Comparison of ENCODE assay signal across 11 cellular contexts in genomic region chr10:32298066-32298812, GRCh38. TPM values are rescaled to one million over a fixed set of nuclear protein-coding genes. Genes with fewer than 3 reads are reported as not detected.
A peak's percentile ranks its signal among the peaks of the same experiment; 100 is the strongest.
DNase-seq lines count a peak whose midpoint lies in the region; ATAC-seq and TF ChIP-seq lines count a peak whose summit lies in the region.
"Had no signal": no experiment of that assay in that cellular context is flagged by ENCODE, and none has a peak within 500 bp of the region (broad histone marks: within the 10 kb centered on the region; RNA-seq: fewer than 3 reads in every experiment).

No MANE protein-coding gene starts in this region.

- intact Hi-C loops in aorta (cut with DNase I) = no loop called here

- CTCF ChIA-PET in activated CD4-positive, alpha-beta T cell treated with anti-CD3 and anti-CD28 coated beads, Interleukin-2, amount 10 ng/mL, durations not matched to agents 7 days and 5 days (lab: Charles Lee) = no interaction called here

- H3K4me1 ChIP-seq in RWPE2 (ENCODE audit: insufficient read depth, poor library complexity, severe bottlenecking) (peaks cover 18% of the 10 kb centered on the region), aorta (ENCODE audit: control insufficient read depth in 1 of 2, insufficient read depth in 2 of 2, low read length in 2 of 2) (peaks cover 0 to 8% of the 10 kb centered on the region in 2 donors)

- no peaks in the 10 kb centered on the region for H3K27me3 ChIP-seq in RWPE2 (ENCODE audit: insufficient read depth, poor library complexity, severe bottlenecking)
- no peaks in the 10 kb centered on the region for H3K27me3 ChIP-seq in aorta (ENCODE audit: control insufficient read depth in 1 of 2, insufficient read depth in 2 of 2, low read length in 1 of 2)

- peaks cover 38% of the 10 kb centered on the region for H3K36me3 Mint-ChIP-seq in activated CD4-positive, alpha-beta T cell treated with anti-CD3 and anti-CD28 coated beads, Interleukin-2, amount 10 ng/mL, durations not matched to agents 7 days and 5 days (ENCODE audit: low read depth)

- POLR2A ChIA-PET in activated CD4-positive, alpha-beta T cell treated with anti-CD3 and anti-CD28 coated beads, Interleukin-2, amount 10 ng/mL, durations not matched to agents 7 days and 5 days (lab: Charles Lee) = no interaction called here

- peaks cover 48% of the 10 kb centered on the region for H3K4me1 Mint-ChIP-seq in activated CD4-positive, alpha-beta T cell treated with anti-CD3 and anti-CD28 coated beads, Interleukin-2, amount 10 ng/mL, durations not matched to agents 7 days and 5 days

- DNase-seq in activated CD4-positive, alpha-beta T cell treated with anti-CD3 and anti-CD28 coated beads, Interleukin-2, amount 10 ng/mL, durations not matched to agents 7 days and 5 days = no peak
- DNase-seq in activated CD4-positive, alpha-beta T cell treated with anti-CD3 and anti-CD28 coated beads for 4 hours = no peak
- DNase-seq in RWPE2 (ENCODE audit: low spot score) (no peak), epithelial cell of esophagus (ENCODE audit: low read depth) (peak; percentile 76), retinal pigment epithelial cell (ENCODE audit: low read depth) (peak; percentile 48), NCI-H748 treated with DMSO at 0.1 percent for 48 hours (lab: John Stamatoyannopoulos, UW) (no peak), aorta (no peak)
- DNase-seq in activated CD4-positive, CD25-positive, alpha-beta regulatory T cell (lab: John Stamatoyannopoulos, UW) = no peak
- DNase-seq: AML-193 had no signal

- H3K36me3 ChIP-seq in RWPE2 (ENCODE audit: low read depth) (peaks cover 11% of the 10 kb centered on the region), aorta (ENCODE audit: control insufficient read depth in 1 of 2, insufficient read depth in 2 of 2, low read length in 1 of 2) (no peaks in the 10 kb centered on the region)

- no peak overlapping the region for H3K4me3 Mint-ChIP-seq in activated CD4-positive, alpha-beta T cell treated with anti-CD3 and anti-CD28 coated beads, Interleukin-2, amount 10 ng/mL, durations not matched to agents 7 days and 5 days

- no peaks in the 10 kb centered on the region for H3K27me3 Mint-ChIP-seq in activated CD4-positive, alpha-beta T cell treated with anti-CD3 and anti-CD28 coated beads, Interleukin-2, amount 10 ng/mL, durations not matched to agents 7 days and 5 days
- H3K27me3 Mint-ChIP-seq: central memory CD8-positive, alpha-beta T cell had no signal

- TF ChIP-seq CTCF in RWPE2 (IDR thresholded peaks at IDR 0.05; ENCODE audit: poor library complexity, severe bottlenecking) (no peak), epithelial cell of esophagus (IDR thresholded peaks at IDR 0.05; ENCODE audit: insufficient read depth, low read depth, low read length, missing control alignments) (no peak), retinal pigment epithelial cell (conservative IDR thresholded peaks at IDR 0.05; ENCODE audit: low read depth, low read length) (no peak)

- H3K9me3 ChIP-seq in RWPE2 (ENCODE audit: severe bottlenecking) (no peaks in the 10 kb centered on the region), aorta (ENCODE audit: control insufficient read depth, low read length) (no peaks in the 10 kb centered on the region)

- H3K27ac Mint-ChIP-seq in activated CD4-positive, alpha-beta T cell treated with anti-CD3 and anti-CD28 coated beads, Interleukin-2, amount 10 ng/mL, durations not matched to agents 7 days and 5 days = peak overlapping the region; percentile 78

- H3K4me3 ChIP-seq in RWPE2 (ENCODE audit: severe bottlenecking) (no peak overlapping the region), epithelial cell of esophagus (ENCODE audit: low read length) (no peak overlapping the region), retinal pigment epithelial cell (ENCODE audit: low read length) (no peak overlapping the region), aorta (ENCODE audit: low read length in 2 of 2) (no peak overlapping the region)

- 85 to 88% methylated on average over 11 of the region's 11 CpGs for WGBS in aorta, 2 donors

- H3K27ac ChIP-seq in RWPE2 (ENCODE audit: poor library complexity, severe bottlenecking) (peak overlapping the region; percentile 85), aorta (ENCODE audit: low read depth in 1 of 2, low read length in 2 of 2) (no peak overlapping the region)

- H3K9me3 Mint-ChIP-seq in activated CD4-positive, alpha-beta T cell treated with anti-CD3 and anti-CD28 coated beads, Interleukin-2, amount 10 ng/mL, durations not matched to agents 7 days and 5 days = no peaks in the 10 kb centered on the region
- H3K9me3 Mint-ChIP-seq: central memory CD8-positive, alpha-beta T cell had no signal

- ATAC-seq in RWPE2 (ENCODE audit: low read depth) (peak; percentile 97), aorta (ENCODE audit: low FRiP score) (no peak)
- ATAC-seq: activated CD4-positive, CD25-positive, alpha-beta regulatory T cell treated with anti-CD3 and anti-CD28 coated beads, Interleukin-2, amount 50 U/mL, for 24 hours had no signal

RNA-seq across cellular contexts. Expression of gene EPC1, which starts 48.7 kb away (rescaled TPM):
- total RNA-seq in activated CD4-positive, alpha-beta T cell treated with anti-CD3 and anti-CD28 coated beads, Interleukin-2, amount 10 ng/mL, durations not matched to agents 7 days and 5 days = 10 to 100 TPM; 47.6 to 54.2 TPM
- 10 to 100 TPM; 42.4 to 53.9 TPM for total RNA-seq in aorta
- polyA plus RNA-seq in aorta = 10 to 100 TPM; 15.9 to 21.8 TPM

Comparison
In these comparisons a context has a peak if more than half of its experiments do, and no peak if none do; other contexts are left out.
1. DNase-seq: peak in epithelial cell of esophagus (single experiment) and retinal pigment epithelial cell (single experiment); none in activated CD4-positive, alpha-beta T cell treated with anti-CD3 and anti-CD28 coated beads, Interleukin-2, amount 10 ng/mL, durations not matched to agents 7 days and 5 days (single experiment), activated CD4-positive, alpha-beta T cell treated with anti-CD3 and anti-CD28 coated beads for 4 hours (0 of 2), RWPE2 (single experiment), NCI-H748 treated with DMSO at 0.1 percent for 48 hours (single experiment), aorta (0 of 2) and activated CD4-positive, CD25-positive, alpha-beta regulatory T cell (0 of 4).